1 cellular context compared by ENCODE assay signal in genomic region chr16:56259425-56259779, GRCh38.
TF ChIP-seq lines count a peak whose summit lies in the region.

No MANE protein-coding gene starts in this region.

TF ChIP-seq in K562, 482 proteins besides CTCF, POLR2A, EP300 and RAD21 (continued from another document):
- TF ChIP-seq E2F1 (CRISPR knock-in tag; IDR thresholded peaks at IDR 0.05) (no peak), STAT5A (IDR thresholded peaks at IDR 0.05; ENCODE audit: borderline replicate concordance, low read length) (no peak), POU5F1 (IDR thresholded peaks at IDR 0.05; ENCODE audit: borderline replicate concordance, low read depth, low read length, partially characterized antibody) (no peak), ZNF12 (CRISPR knock-in tag; IDR thresholded peaks at IDR 0.05) (no peak), POLR3A (IDR thresholded peaks at IDR 0.05; ENCODE audit: borderline replicate concordance, extremely low read depth, insufficient read depth, insufficient read length) (no peak), TFE3 (CRISPR knock-in tag; IDR thresholded peaks at IDR 0.05) (no peak), EHMT2 (IDR thresholded peaks at IDR 0.05) (no peak), SP2 (IDR thresholded peaks at IDR 0.05; ENCODE audit: extremely low read depth, low read depth, low read length, poor library complexity, severe bottlenecking) (no peak), POLR2B (IDR thresholded peaks at IDR 0.05; ENCODE audit: low read depth, partially characterized antibody) (no peak), KDM2B (CRISPR knock-in tag; IDR thresholded peaks at IDR 0.05) (no peak), ILF3 (IDR thresholded peaks at IDR 0.05; ENCODE audit: borderline replicate concordance) (no peak)
